8 cellular contexts compared by ENCODE assay signal in the genomic region with DNA sequence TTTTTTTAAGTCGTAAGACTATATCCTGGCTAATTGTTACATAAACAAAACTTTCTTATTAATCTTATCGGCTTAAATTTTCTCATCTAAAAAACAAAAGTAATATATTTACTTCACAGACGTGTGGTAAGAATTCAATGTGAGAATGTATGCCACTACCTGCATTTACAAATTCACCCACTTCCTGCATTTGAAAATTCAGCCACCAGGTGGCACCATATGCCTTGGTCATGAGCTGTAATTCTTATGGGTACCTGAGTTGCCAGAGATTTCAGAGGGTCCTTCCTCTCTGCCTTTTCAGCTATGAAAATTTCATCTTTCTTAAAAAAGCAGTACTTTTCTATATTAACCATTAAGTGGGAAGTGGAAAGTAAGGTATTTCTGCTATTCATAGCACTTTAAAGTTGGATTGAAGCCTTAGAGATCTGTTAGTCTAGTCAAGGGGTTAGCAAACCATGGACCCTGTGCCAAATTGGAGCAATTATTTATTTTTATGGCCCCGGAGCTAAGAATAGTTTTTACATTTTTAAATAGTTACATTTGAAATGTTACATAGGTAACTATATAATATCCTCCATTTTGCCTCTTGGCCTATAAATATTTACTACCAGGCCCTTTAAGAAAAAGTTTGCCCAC.
A peak's percentile ranks its signal among the peaks of the same experiment; 100 is the strongest.
DNase-seq lines count a peak whose midpoint lies in the region; ATAC-seq and TF ChIP-seq lines count a peak whose summit lies in the region.

No MANE protein-coding gene starts in this region.

- H2AFZ ChIP-seq in PC-9: no peak overlapping the region

- H3K27me3 Mint-ChIP-seq in CD4-positive, alpha-beta memory T cell: no peaks in the 10 kb centered on the region
- H3K27me3 Mint-ChIP-seq in HFFc6 (ENCODE audit: insufficient read depth) (no peaks in the 10 kb centered on the region; the same call in none of the 2 replicates), nephron (ENCODE audit: low read depth) (no peaks in the 10 kb centered on the region)
- H3K27me3 Mint-ChIP-seq in stimulated activated naive CD8-positive, alpha-beta T cell treated with anti-CD3 and anti-CD28 coated beads, Interleukin-15, amount 100 ng/mL, for 72 hours: no peaks in the 10 kb centered on the region

- no peaks in the 10 kb centered on the region for H4K20me1 ChIP-seq in PC-9 (ENCODE audit: insufficient read depth)

- TF ChIP-seq POLR2A in esophagus squamous epithelium (IDR thresholded peaks at IDR 0.05): no peak

- no peaks in the 10 kb centered on the region for H3F3A ChIP-seq in PC-9 (ENCODE audit: insufficient read depth, low read depth)

- CTCF ChIA-PET in CD4-positive, alpha-beta memory T cell (lab: Charles Lee; ENCODE audit: partially characterized antibody): interaction anchor here (0.7 to 12.3 kb wide), 23 partner anchors 8 to 1239 kb away, joined by 3 to 91 read pairs (median 4); no protein-coding TSS in a partner anchor
- CTCF ChIA-PET in PC-9 (lab: Charles Lee): interaction anchor here (0.5 to 1.4 kb wide), 3 partner anchors 33 to 459 kb away, joined by 3 to 5 read pairs (median 3); no protein-coding TSS in a partner anchor

- no peaks in the 10 kb centered on the region for H3K27me3 ChIP-seq in CD4-positive, alpha-beta memory T cell (ENCODE audit: insufficient read depth, low read length)
- H3K27me3 ChIP-seq in PC-9 (ENCODE audit: insufficient read depth, low read depth) (no peaks in the 10 kb centered on the region), esophagus squamous epithelium (no peaks in the 10 kb centered on the region)

- H3K9me3 ChIP-seq in CD4-positive, alpha-beta memory T cell (ENCODE audit: control insufficient read depth in 1 of 2, low read length in 2 of 2): no peaks in the 10 kb centered on the region
- no peaks in the 10 kb centered on the region for H3K9me3 ChIP-seq in PC-9 (ENCODE audit: insufficient read depth, low read depth)
- H3K9me3 ChIP-seq in esophagus squamous epithelium: no peaks in the 10 kb centered on the region

- 37 to 38% methylated on average over 4 of the region's 4 CpGs for WGBS in esophagus squamous epithelium, 2 donors

- intact Hi-C loops in CD4-positive, alpha-beta memory T cell (cut with micrococcal nuclease): loop anchor here (1.0 to 5.0 kb wide), 5 partner anchors 24 to 395 kb away; a partner anchor contains a TSS
- intact Hi-C loops in PC-9 (cut with micrococcal nuclease; ENCODE audit: unreplicated experiment): loop anchor here (1.0 to 10.0 kb wide), 3 partner anchors 395 to 461 kb away; a partner anchor contains a TSS
- intact Hi-C loops in esophagus squamous epithelium (cut with DNase I): no loop called here

- no peaks in the 10 kb centered on the region for H3K9me3 Mint-ChIP-seq in CD4-positive, alpha-beta memory T cell
- H3K9me3 Mint-ChIP-seq in HFFc6 (no peaks in the 10 kb centered on the region), nephron (no peaks in the 10 kb centered on the region)
- H3K9me3 Mint-ChIP-seq in stimulated activated naive CD8-positive, alpha-beta T cell treated with anti-CD3 and anti-CD28 coated beads, Interleukin-15, amount 100 ng/mL, for 72 hours: no peaks in the 10 kb centered on the region

- H3K27ac ChIP-seq in CD4-positive, alpha-beta memory T cell (ENCODE audit: low read depth, low read length): no peak overlapping the region
- H3K27ac ChIP-seq in PC-9 (no peak overlapping the region), esophagus squamous epithelium (no peak overlapping the region)

- H3K4me3 ChIP-seq in CD4-positive, alpha-beta memory T cell (ENCODE audit: low read length in 2 of 2): no peak overlapping the region
- H3K4me3 ChIP-seq in PC-9 (no peak overlapping the region), esophagus squamous epithelium (no peak overlapping the region)

- peak; percentile 56 to 72 (median 67) for DNase-seq in CD4-positive, alpha-beta memory T cell
- DNase-seq in HFFc6: peak; percentile 37
- DNase-seq in PC-9: peak; percentile 49 to 53
- peak; percentile 62 for DNase-seq in activated T-cell treated with anti-CD3 and anti-CD28 coated beads, Interleukin-2, amount 50 U/mL, for 1 hour
- no peak for DNase-seq in esophagus squamous epithelium (lab: John Stamatoyannopoulos, UW)
- DNase-seq in stimulated activated naive CD8-positive, alpha-beta T cell treated with anti-CD3 and anti-CD28 coated beads, Interleukin-15, amount 100 ng/mL, for 72 hours: peak; percentile 62 to 64

- H3K27ac Mint-ChIP-seq in CD4-positive, alpha-beta memory T cell: no peak overlapping the region
- H3K27ac Mint-ChIP-seq in HFFc6 (no peak overlapping the region), nephron (no peak overlapping the region)
- H3K27ac Mint-ChIP-seq in stimulated activated naive CD8-positive, alpha-beta T cell treated with anti-CD3 and anti-CD28 coated beads, Interleukin-15, amount 100 ng/mL, for 72 hours: no peak overlapping the region

- peaks cover 7 to 8% of the 10 kb centered on the region in 2 donors for H3K36me3 Mint-ChIP-seq in CD4-positive, alpha-beta memory T cell
- H3K36me3 Mint-ChIP-seq in HFFc6 (ENCODE audit: low read depth): no peaks in the 10 kb centered on the region
- peaks cover 28% of the 10 kb centered on the region for H3K36me3 Mint-ChIP-seq in nephron (ENCODE audit: low read depth)

- H3K36me3 ChIP-seq in CD4-positive, alpha-beta memory T cell (ENCODE audit: insufficient read depth, low read length): no peaks in the 10 kb centered on the region
- H3K36me3 ChIP-seq in PC-9 (ENCODE audit: low read depth) (no peaks in the 10 kb centered on the region), esophagus squamous epithelium (peaks cover 0 to 23% (median 0%) of the 10 kb centered on the region in 3 donors)

- H3K4me1 ChIP-seq in CD4-positive, alpha-beta memory T cell (ENCODE audit: insufficient read depth, low read length): no peaks in the 10 kb centered on the region
- H3K4me1 ChIP-seq in PC-9 (replicated peaks; ENCODE audit: insufficient read depth): no peaks in the 10 kb centered on the region
- H3K4me1 ChIP-seq in esophagus squamous epithelium: no peaks in the 10 kb centered on the region

- H3K4me2 ChIP-seq in PC-9: no peak overlapping the region

- TF ChIP-seq CTCF in HFFc6 (IDR thresholded peaks at IDR 0.05) (peak; percentile 97), PC-9 (conservative IDR thresholded peaks at IDR 0.05) (peak; percentile 93), esophagus squamous epithelium (IDR thresholded peaks at IDR 0.05) (peak; percentile 77 to 91 (median 86)), nephron (IDR thresholded peaks at IDR 0.05; ENCODE audit: unreplicated experiment in 3 of 3) (peak; percentile 86 to 92 (median 87))

- no peak for ATAC-seq in stimulated activated naive CD8-positive, alpha-beta T cell treated with anti-CD3 and anti-CD28 coated beads, Interleukin-15, amount 100 ng/mL, for 72 hours
- ATAC-seq in HG02840 (IDR thresholded peaks at IDR 0.05; ENCODE audit: low FRiP score, unreplicated experiment): no peak

- H3K4me1 Mint-ChIP-seq in CD4-positive, alpha-beta memory T cell: no peaks in the 10 kb centered on the region
- H3K4me1 Mint-ChIP-seq in HFFc6 (ENCODE audit: low read depth) (no peaks in the 10 kb centered on the region), nephron (peaks cover 6% of the 10 kb centered on the region)
- no peaks in the 10 kb centered on the region for H3K4me1 Mint-ChIP-seq in stimulated activated naive CD8-positive, alpha-beta T cell treated with anti-CD3 and anti-CD28 coated beads, Interleukin-15, amount 100 ng/mL, for 72 hours

- POLR2A ChIA-PET in CD4-positive, alpha-beta memory T cell (lab: Charles Lee; ENCODE audit: partially characterized antibody): no interaction called here
- POLR2A ChIA-PET in PC-9 (lab: Charles Lee; ENCODE audit: unreplicated experiment): interaction anchor here (0.7 kb wide), 1 partner anchor 1004 kb away, joined by 3 read pairs; no protein-coding TSS in a partner anchor

- no peaks in the 10 kb centered on the region for H3K79me2 ChIP-seq in PC-9 (ENCODE audit: low read depth)

- no peaks in the 10 kb centered on the region for H3K9me2 ChIP-seq in PC-9 (ENCODE audit: insufficient read depth)

- no TSS peak for BruUV-seq in PC-9 (replicated peaks; lab: Mats Ljungman, UMichigan)

- H3K4me3 Mint-ChIP-seq in CD4-positive, alpha-beta memory T cell: no peak overlapping the region
- H3K4me3 Mint-ChIP-seq in HFFc6 (no peak overlapping the region), nephron (no peak overlapping the region)
- H3K4me3 Mint-ChIP-seq in stimulated activated naive CD8-positive, alpha-beta T cell treated with anti-CD3 and anti-CD28 coated beads, Interleukin-15, amount 100 ng/mL, for 72 hours: no peak overlapping the region
